ENCODE assay signal across 14 cellular contexts in the genomic region with DNA sequence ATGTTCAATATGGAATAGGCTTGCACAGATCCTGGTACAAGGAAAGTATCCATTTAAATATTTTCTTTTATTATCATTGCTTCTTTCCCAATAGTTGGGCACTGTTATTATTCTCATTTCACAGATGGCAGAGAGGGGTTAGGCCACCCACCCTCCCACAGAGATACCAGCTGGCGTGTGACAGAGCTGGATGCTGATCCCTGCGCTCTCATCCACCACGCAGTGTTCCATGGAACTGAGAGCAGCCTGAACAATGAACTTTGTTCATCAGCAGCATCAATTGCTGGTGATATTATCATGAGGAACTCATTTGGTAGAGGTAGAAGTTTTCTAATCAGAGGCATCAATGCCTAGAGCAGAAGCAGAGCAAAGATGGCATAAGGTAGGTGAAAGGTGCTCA.
"Had no signal": no experiment of that assay in that cellular context is flagged by ENCODE, and none has a peak within 500 bp of the region (broad histone marks: within the 10 kb centered on the region; RNA-seq: fewer than 3 reads in every experiment).

No MANE protein-coding gene starts in this region.

- H3K36me3 ChIP-seq: gastroesophageal sphincter, right atrium auricular region, tibial nerve had no signal

- H3K4me1 ChIP-seq: gastroesophageal sphincter, right atrium auricular region had no signal

- ATAC-seq: gastroesophageal sphincter; left colon; natural killer cell; stimulated activated naive B cell treated with anti-CD40 and anti-IgM and Interleukin-4, amounts not matched to agents 10 μg/mL and 1 μg/mL and 100 μg/mL, for 72 hours had no signal

- H3K27ac Mint-ChIP-seq: activated naive CD8-positive, alpha-beta T cell treated with anti-CD3 and anti-CD28 coated beads, Interleukin-2, amount 10 ng/mL, durations not matched to agents 7 days and 5 days; endodermal cell; natural killer cell; stimulated activated naive B cell treated with anti-CD40 and anti-IgM and Interleukin-4, amounts not matched to agents 10 μg/mL and 1 μg/mL and 100 μg/mL, for 72 hours; T-helper 2 cell treated with Interferon-gamma antibody and Interleukin-4, amounts not matched to agents 5 μg/mL and 100 μg/mL, for 36 hours had no signal

- H3K4me3 ChIP-seq: gastroesophageal sphincter, right atrium auricular region, tibial nerve had no signal

- H3K36me3 Mint-ChIP-seq: natural killer cell had no signal

- H3K9me3 Mint-ChIP-seq: endodermal cell, natural killer cell had no signal

- H3K27me3 ChIP-seq: dorsolateral prefrontal cortex, gastroesophageal sphincter, right atrium auricular region, tibial nerve had no signal

- DNase-seq: activated naive CD4-positive, alpha-beta T cell; activated naive CD8-positive, alpha-beta T cell treated with anti-CD3 and anti-CD28 coated beads, Interleukin-2, amount 10 ng/mL, durations not matched to agents 7 days and 5 days; endodermal cell; erythroblast; left colon; natural killer cell; stimulated activated CD4-positive, alpha-beta T cell treated with anti-CD3 and anti-CD28 coated beads, Interleukin-2, amount 100 ng/mL, for 48 hours; stimulated activated naive B cell treated with anti-CD40 and anti-IgM and Interleukin-4, amounts not matched to agents 10 μg/mL and 1 μg/mL and 100 μg/mL, for 72 hours had no signal

- H3K9me3 ChIP-seq: gastroesophageal sphincter, right atrium auricular region, tibial nerve had no signal

- H3K27me3 Mint-ChIP-seq: activated naive CD8-positive, alpha-beta T cell treated with anti-CD3 and anti-CD28 coated beads, Interleukin-2, amount 10 ng/mL, durations not matched to agents 7 days and 5 days; stimulated activated naive B cell treated with anti-CD40 and anti-IgM and Interleukin-4, amounts not matched to agents 10 μg/mL and 1 μg/mL and 100 μg/mL, for 72 hours had no signal

- H3K4me3 Mint-ChIP-seq: activated naive CD8-positive, alpha-beta T cell treated with anti-CD3 and anti-CD28 coated beads, Interleukin-2, amount 10 ng/mL, durations not matched to agents 7 days and 5 days; activated T-helper 1 cell treated with anti-CD3 and anti-CD28 coated beads, Interleukin-12 subunit alpha, Interleukin-12 subunit beta, Interleukin-2, Interleukin-4 antibody, amounts not matched to agents 30 ng/mL and 10 ng/mL and 1 ng/mL, durations not matched to agents 14 hours and 24 hours and 36 hours; endodermal cell; natural killer cell; stimulated activated naive B cell treated with anti-CD40 and anti-IgM and Interleukin-4, amounts not matched to agents 10 μg/mL and 1 μg/mL and 100 μg/mL, for 72 hours; T-helper 2 cell treated with Interferon-gamma antibody and Interleukin-4, amounts not matched to agents 5 μg/mL and 100 μg/mL, for 36 hours had no signal

- H3K27ac ChIP-seq: gastroesophageal sphincter, right atrium auricular region, tibial nerve had no signal
